Comparison of ENCODE assay signal across 1 cellular context in the genomic region with DNA sequence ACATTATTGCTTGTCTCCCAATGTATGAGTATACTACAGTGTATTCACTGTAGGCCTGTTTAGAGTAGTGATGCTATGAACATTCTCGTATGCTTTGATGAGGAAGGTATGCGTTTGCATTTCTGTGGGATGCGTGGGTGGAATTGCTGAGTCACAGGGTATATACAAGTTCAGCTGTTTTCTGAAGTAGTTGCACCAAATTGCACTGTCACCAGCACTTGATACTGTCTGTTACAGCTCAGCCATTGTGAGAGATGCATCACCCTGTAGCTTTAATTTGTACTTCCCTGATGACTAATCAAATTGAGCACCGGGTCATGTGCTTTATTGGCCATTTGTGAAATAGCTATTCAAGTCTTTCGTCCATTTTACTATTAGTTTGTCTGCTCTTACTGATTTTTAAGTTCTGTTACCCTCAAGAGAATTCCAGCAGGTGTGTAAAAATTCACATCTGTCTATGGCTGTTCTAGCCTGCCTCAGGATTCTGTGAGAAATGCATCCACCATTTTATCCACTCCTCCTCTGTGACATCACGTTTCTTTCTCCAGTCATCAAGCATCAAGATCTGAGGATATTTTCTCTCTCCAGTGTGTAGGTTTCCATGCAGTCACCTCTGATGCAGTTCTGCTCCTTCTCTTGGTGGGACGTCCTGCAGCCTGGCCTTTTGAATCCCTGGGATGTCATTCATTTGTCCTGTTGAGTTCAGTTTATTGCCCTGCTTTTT.
TF ChIP-seq lines count a peak whose summit lies in the region.

No MANE protein-coding gene starts in this region.

TF ChIP-seq in HepG2, 621 proteins besides CTCF, POLR2A, EP300 and RAD21 (continued from another document):
- TF ChIP-seq ZNF12 (CRISPR knock-in tag; IDR thresholded peaks at IDR 0.05) (peak; percentile 87), MAFG (CRISPR knock-in tag; IDR thresholded peaks at IDR 0.05) (0 out of 2 replicates have a peak, but pooled peaks have one; percentile 35), ZNF746 (CRISPR knock-in tag; IDR thresholded peaks at IDR 0.05) (no peak)
- TF ChIP-seq, protein P1, sequence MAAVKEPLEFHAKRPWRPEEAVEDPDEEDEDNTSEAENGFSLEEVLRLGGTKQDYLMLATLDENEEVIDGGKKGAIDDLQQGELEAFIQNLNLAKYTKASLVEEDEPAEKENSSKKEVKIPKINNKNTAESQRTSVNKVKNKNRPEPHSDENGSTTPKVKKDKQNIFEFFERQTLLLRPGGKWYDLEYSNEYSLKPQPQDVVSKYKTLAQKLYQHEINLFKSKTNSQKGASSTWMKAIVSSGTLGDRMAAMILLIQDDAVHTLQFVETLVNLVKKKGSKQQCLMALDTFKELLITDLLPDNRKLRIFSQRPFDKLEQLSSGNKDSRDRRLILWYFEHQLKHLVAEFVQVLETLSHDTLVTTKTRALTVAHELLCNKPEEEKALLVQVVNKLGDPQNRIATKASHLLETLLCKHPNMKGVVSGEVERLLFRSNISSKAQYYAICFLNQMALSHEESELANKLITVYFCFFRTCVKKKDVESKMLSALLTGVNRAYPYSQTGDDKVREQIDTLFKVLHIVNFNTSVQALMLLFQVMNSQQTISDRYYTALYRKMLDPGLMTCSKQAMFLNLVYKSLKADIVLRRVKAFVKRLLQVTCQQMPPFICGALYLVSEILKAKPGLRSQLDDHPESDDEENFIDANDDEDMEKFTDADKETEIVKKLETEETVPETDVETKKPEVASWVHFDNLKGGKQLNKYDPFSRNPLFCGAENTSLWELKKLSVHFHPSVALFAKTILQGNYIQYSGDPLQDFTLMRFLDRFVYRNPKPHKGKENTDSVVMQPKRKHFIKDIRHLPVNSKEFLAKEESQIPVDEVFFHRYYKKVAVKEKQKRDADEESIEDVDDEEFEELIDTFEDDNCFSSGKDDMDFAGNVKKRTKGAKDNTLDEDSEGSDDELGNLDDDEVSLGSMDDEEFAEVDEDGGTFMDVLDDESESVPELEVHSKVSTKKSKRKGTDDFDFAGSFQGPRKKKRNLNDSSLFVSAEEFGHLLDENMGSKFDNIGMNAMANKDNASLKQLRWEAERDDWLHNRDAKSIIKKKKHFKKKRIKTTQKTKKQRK (IDR thresholded peaks at IDR 0.05; ENCODE audit: low read length): no peak
